Comparison of ENCODE assay signal across 22 cellular contexts in genomic region chr2:22449676-22450075, GRCh38.
"Had no signal": no experiment of that assay in that cellular context is flagged by ENCODE, and none has a peak within 500 bp of the region (broad histone marks: within the 10 kb centered on the region; RNA-seq: fewer than 3 reads in every experiment).

No MANE protein-coding gene starts in this region.

- H3K4me1 ChIP-seq: prostate gland had no signal

- H3K36me3 ChIP-seq: ovary, prostate gland, tibial nerve had no signal

- H3K27me3 ChIP-seq: hepatocyte, ovary, tibial nerve had no signal

- H3K9me3 ChIP-seq: ovary, prostate gland had no signal

- H3K27ac ChIP-seq: hepatocyte, ovary, prostate gland had no signal

- H3K4me3 ChIP-seq: hepatocyte, ovary, prostate gland, tibial nerve had no signal

- DNase-seq: activated B cell treated with CpG ODN at 0.5 μM for 24 hours; activated CD4-positive, alpha-beta T cell treated with anti-CD3 and anti-CD28 coated beads, Interleukin-2, amount 50 U/mL, for 1 hour; activated CD8-positive, alpha-beta T cell treated with anti-CD3 and anti-CD28 coated beads for 36 hours; activated gamma-delta T cell treated with Interleukin-2 at 50 U/mL for 16 hours; activated naive CD4-positive, alpha-beta T cell treated with anti-CD3 and anti-CD28 coated beads, Interleukin-2, amount 50 U/mL, for 16 hours; activated T-cell treated with anti-CD3 and anti-CD28 coated beads, Interleukin-2, amount 50 U/mL, for 4 hours; amniotic stem cell; caudate nucleus; cortex of kidney; foreskin fibroblast; glutamatergic neuron; kidney; left colon; mammary epithelial cell; naive thymus-derived CD4-positive, alpha-beta T cell; ovary; stimulated activated CD4-positive, alpha-beta T cell treated with anti-CD3 and anti-CD28 coated beads, Interleukin-15, amount 100 ng/mL, for 24 hours; stimulated activated CD4-positive, alpha-beta T cell treated with anti-CD3 and anti-CD28 coated beads, Interleukin-2, amount 100 ng/mL, for 24 hours; stimulated activated naive B cell treated with anti-CD40 and anti-IgM and Interleukin-4, amounts not matched to agents 10 μg/mL and 1 μg/mL and 100 μg/mL, for 72 hours had no signal
